ENCODE assay signal across 9 cellular contexts in the genomic region with DNA sequence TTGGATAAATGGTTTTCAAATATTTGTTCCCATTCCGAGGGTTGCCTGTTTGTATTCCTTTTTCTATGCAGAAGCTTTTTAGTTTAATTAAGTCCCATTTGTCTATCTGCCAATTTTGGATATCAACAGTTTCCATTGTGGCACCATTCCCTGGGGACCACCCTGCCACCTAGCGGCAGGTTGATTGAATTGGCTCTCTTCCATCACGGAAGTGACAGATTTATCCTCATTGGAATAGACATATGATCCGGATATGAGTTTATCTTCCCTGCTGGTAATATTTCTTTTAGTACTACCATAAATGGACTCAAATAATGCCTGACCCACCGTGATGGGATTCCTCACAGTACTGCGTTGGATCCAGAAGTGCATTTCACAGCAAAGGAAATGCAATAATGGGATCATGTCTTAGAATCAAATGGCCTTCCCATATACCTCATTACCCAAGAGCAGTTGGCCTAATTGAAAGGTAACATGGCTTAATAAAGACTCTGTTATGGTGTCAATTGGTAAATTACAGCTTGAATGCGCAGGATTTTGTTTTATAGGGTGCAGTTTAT.
DNase-seq lines count a peak whose midpoint lies in the region; ATAC-seq, FAIRE-seq and TF ChIP-seq lines count a peak whose summit lies in the region.
"Had no signal": no experiment of that assay in that cellular context is flagged by ENCODE, and none has a peak within 500 bp of the region (broad histone marks: within the 10 kb centered on the region; RNA-seq: fewer than 3 reads in every experiment).

No MANE protein-coding gene starts in this region.

- H3K9ac ChIP-seq in Karpas-422 (ENCODE audit: low read length), result no peak overlapping the region

- H3K9me3 ChIP-seq in Karpas-422 (ENCODE audit: low read length) (peaks cover 45% of the 10 kb centered on the region), RWPE2 (ENCODE audit: severe bottlenecking) (peaks cover 5% of the 10 kb centered on the region)

- no peak overlapping the region for H2AFZ ChIP-seq in Karpas-422 (ENCODE audit: low read length)

- no peaks in the 10 kb centered on the region for H3K27me3 Mint-ChIP-seq in glutamatergic neuron (ENCODE audit: unreplicated experiment)
- H3K27me3 Mint-ChIP-seq in activated T-helper 17 cell treated with anti-CD3 and anti-CD28 coated beads, Interleukin-2, amount 50 U/mL, for 72 hours, result no peaks in the 10 kb centered on the region

- H3K36me3 Mint-ChIP-seq in glutamatergic neuron (ENCODE audit: unreplicated experiment), result peaks cover 7% of the 10 kb centered on the region
- no peaks in the 10 kb centered on the region for H3K36me3 Mint-ChIP-seq in activated T-helper 17 cell treated with anti-CD3 and anti-CD28 coated beads, Interleukin-2, amount 50 U/mL, for 72 hours (ENCODE audit: low read depth)

- no peaks in the 10 kb centered on the region for H3K9me2 ChIP-seq in Karpas-422 (replicated peaks; ENCODE audit: insufficient read depth, low read length)

- H3K4me1 Mint-ChIP-seq in glutamatergic neuron (ENCODE audit: low read depth, unreplicated experiment), result no peaks in the 10 kb centered on the region
- H3K4me1 Mint-ChIP-seq in activated T-helper 17 cell treated with anti-CD3 and anti-CD28 coated beads, Interleukin-2, amount 50 U/mL, for 72 hours, result no peaks in the 10 kb centered on the region

- H3K79me2 ChIP-seq in Karpas-422 (ENCODE audit: low read length), result no peaks in the 10 kb centered on the region

- FAIRE-seq in urothelium cell line (lab: Jason Lieb, UNC), result peak; percentile 44
- FAIRE-seq: G401.6 had no signal

- H3K4me1 ChIP-seq in Karpas-422 (ENCODE audit: low read length) (no peaks in the 10 kb centered on the region), RWPE2 (ENCODE audit: insufficient read depth, poor library complexity, severe bottlenecking) (no peaks in the 10 kb centered on the region)

- no peaks in the 10 kb centered on the region for H3K27me3 ChIP-seq in Karpas-422 (ENCODE audit: low read length)
- no peaks in the 10 kb centered on the region for H3K27me3 ChIP-seq in RWPE2 (ENCODE audit: insufficient read depth, poor library complexity, severe bottlenecking)

- no peaks in the 10 kb centered on the region for H3K36me3 ChIP-seq in Karpas-422 (ENCODE audit: insufficient read depth, low read length)
- no peaks in the 10 kb centered on the region for H3K36me3 ChIP-seq in RWPE2 (ENCODE audit: low read depth)

- peak; percentile 50; the same call in 2 of the 3 replicates for ATAC-seq in RWPE2 (ENCODE audit: low read depth)
- no peak for ATAC-seq in activated T-helper 17 cell treated with anti-CD3 and anti-CD28 coated beads, Interleukin-2, amount 50 U/mL, for 72 hours (replicated peaks)

- no peak overlapping the region for H3K27ac Mint-ChIP-seq in glutamatergic neuron (ENCODE audit: unreplicated experiment)
- no peak overlapping the region for H3K27ac Mint-ChIP-seq in activated T-helper 17 cell treated with anti-CD3 and anti-CD28 coated beads, Interleukin-2, amount 50 U/mL, for 72 hours

- peaks cover 4% of the 10 kb centered on the region for H3K9me3 Mint-ChIP-seq in glutamatergic neuron (ENCODE audit: unreplicated experiment)
- H3K9me3 Mint-ChIP-seq in activated T-helper 17 cell treated with anti-CD3 and anti-CD28 coated beads, Interleukin-2, amount 50 U/mL, for 72 hours, result peaks cover 17% of the 10 kb centered on the region

- H3K4me3 ChIP-seq in Karpas-422 (ENCODE audit: low read length) (no peak overlapping the region), RWPE2 (ENCODE audit: severe bottlenecking) (no peak overlapping the region)

- no peaks in the 10 kb centered on the region for H4K20me1 ChIP-seq in Karpas-422 (ENCODE audit: insufficient read depth, low read depth, low read length)

- DNase-seq in SKM-1 (lab: John Stamatoyannopoulos, UW; ENCODE audit: unreplicated experiment) (peak; percentile 3), SKM-1 treated with dmso at 0.1 percent for 144 hours (lab: John Stamatoyannopoulos, UW; ENCODE audit: unreplicated experiment) (no peak), Karpas-422 (peak; percentile 53), RWPE2 (ENCODE audit: low spot score) (no peak), glutamatergic neuron (peak; percentile 71), urothelium cell line (ENCODE audit: low spot score) (peak; percentile 40), GM03348 (ENCODE audit: low spot score) (no peak)

- H3K4me3 Mint-ChIP-seq in glutamatergic neuron (ENCODE audit: unreplicated experiment), result no peak overlapping the region
- no peak overlapping the region for H3K4me3 Mint-ChIP-seq in activated T-helper 17 cell treated with anti-CD3 and anti-CD28 coated beads, Interleukin-2, amount 50 U/mL, for 72 hours

- TF ChIP-seq CTCF in RWPE2 (IDR thresholded peaks at IDR 0.05; ENCODE audit: poor library complexity, severe bottlenecking) (peak; percentile 97), glutamatergic neuron (IDR thresholded peaks at IDR 0.05; ENCODE audit: partially characterized antibody, unreplicated experiment) (peak; percentile 95)

- H3K4me2 ChIP-seq in Karpas-422 (ENCODE audit: low read depth, low read length, poor library complexity, severe bottlenecking), result no peak overlapping the region

- no peak overlapping the region for H3K27ac ChIP-seq in Karpas-422 (ENCODE audit: low read length)
- H3K27ac ChIP-seq in RWPE2 (ENCODE audit: poor library complexity, severe bottlenecking), result no peak overlapping the region

Comparison
In these comparisons a context has a peak if more than half of its experiments do, and no peak if none do; other contexts are left out.
1. DNase-seq: peak in SKM-1 (single experiment), Karpas-422 (single experiment), glutamatergic neuron (single experiment) and urothelium cell line (single experiment); none in SKM-1 treated with dmso at 0.1 percent for 144 hours (single experiment), RWPE2 (single experiment) and GM03348 (single experiment).